In the genomic region with DNA sequence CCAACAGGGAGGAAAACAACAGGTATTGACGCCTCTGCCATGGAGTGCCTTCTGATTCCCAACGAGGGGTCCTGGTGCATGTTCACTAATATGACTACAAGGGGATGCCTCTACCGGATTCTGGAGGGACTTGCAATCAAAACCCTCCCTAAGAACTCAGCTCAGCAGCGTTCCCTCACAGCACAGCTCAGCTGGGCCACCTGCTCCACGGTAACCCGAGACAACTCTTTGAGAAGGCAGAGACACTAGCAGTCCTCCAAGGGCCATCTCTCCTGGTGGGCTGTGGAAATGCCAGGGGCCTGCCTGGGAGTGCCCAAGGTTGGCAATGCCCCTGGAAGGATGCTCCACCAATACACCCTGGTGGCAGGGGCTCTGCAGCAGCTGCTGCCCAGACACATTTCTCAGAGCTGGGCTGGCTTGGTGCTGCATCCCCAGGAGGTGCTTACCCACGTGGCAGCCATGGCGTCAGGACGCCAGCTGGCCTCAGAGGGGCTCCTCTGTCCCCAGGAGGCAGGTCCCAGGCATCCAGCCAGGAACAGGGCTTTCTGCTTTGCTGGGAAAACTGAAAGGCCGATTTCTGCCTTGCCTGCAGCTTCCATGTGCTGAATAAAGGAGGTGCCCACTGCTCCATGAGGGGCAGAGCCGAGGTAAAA, we compare ENCODE assay signal across 11 cellular contexts. TPM values are rescaled to one million over a fixed set of nuclear protein-coding genes. Genes with fewer than 3 reads are reported as not detected.
DNase-seq lines count a peak whose midpoint lies in the region; ATAC-seq and TF ChIP-seq lines count a peak whose summit lies in the region.
"Had no signal": no experiment of that assay in that cellular context is flagged by ENCODE, and none has a peak within 500 bp of the region (broad histone marks: within the 10 kb centered on the region; RNA-seq: fewer than 3 reads in every experiment).

No MANE protein-coding gene starts in this region.

- no peak for TF ChIP-seq CTCF in esophagus squamous epithelium (IDR thresholded peaks at IDR 0.05)

- no peak overlapping the region for H3K4me3 ChIP-seq in mesenchymal stem cell (ENCODE audit: insufficient read depth in 1 of 2, low read depth in 1 of 2, low read length in 2 of 2)
- H3K4me3 ChIP-seq in esophagus squamous epithelium = no peak overlapping the region
- H3K4me3 ChIP-seq: cardiac muscle cell had no signal

- no peak for TF ChIP-seq POLR2A in esophagus squamous epithelium (IDR thresholded peaks at IDR 0.05)

- no peak overlapping the region for H2AFZ ChIP-seq in mesenchymal stem cell (ENCODE audit: low read depth, low read length)

- H2BK15ac ChIP-seq in mesenchymal stem cell (ENCODE audit: low read depth, poor library complexity, severe bottlenecking) = no peak overlapping the region

- intact Hi-C loops in esophagus squamous epithelium (cut with DNase I) = no loop called here

- H3K27me3 ChIP-seq in mesenchymal stem cell (ENCODE audit: control insufficient read depth in 1 of 2, insufficient read depth in 1 of 2, low read length in 2 of 2) = no peaks in the 10 kb centered on the region
- H3K27me3 ChIP-seq in esophagus squamous epithelium = no peaks in the 10 kb centered on the region
- H3K27me3 ChIP-seq: cardiac muscle cell had no signal

- peak overlapping the region; percentile 33 for H3K9ac ChIP-seq in mesenchymal stem cell (ENCODE audit: low read length)

- no peak overlapping the region for H2BK120ac ChIP-seq in mesenchymal stem cell (ENCODE audit: low read depth, low read length)

- H3K4me1 ChIP-seq in mesenchymal stem cell (ENCODE audit: control insufficient read depth, insufficient read depth, low read depth, low read length) (peaks cover 27% of the 10 kb centered on the region), esophagus squamous epithelium (peaks cover 8 to 45% (median 18%) of the 10 kb centered on the region in 3 donors)

- no peak overlapping the region for H4K8ac ChIP-seq in mesenchymal stem cell (ENCODE audit: low read length)

- no peak overlapping the region for H2BK12ac ChIP-seq in mesenchymal stem cell (ENCODE audit: low read length in 2 of 2)

- H3K14ac ChIP-seq in mesenchymal stem cell (ENCODE audit: low read length in 2 of 2) = no peak overlapping the region

- 86% methylated on average over 11 of the region's 11 CpGs for WGBS in mesenchymal stem cell
- 50 to 75% methylated on average over 3 to 5 of the region's 11 CpGs for WGBS in esophagus squamous epithelium, 2 donors

- H3K4me2 ChIP-seq in mesenchymal stem cell (ENCODE audit: low read length, poor library complexity, severe bottlenecking) = no peak overlapping the region

- H3K4ac ChIP-seq in mesenchymal stem cell (ENCODE audit: low read depth in 1 of 2, low read length in 2 of 2) = no peak overlapping the region

- H2AK5ac ChIP-seq in mesenchymal stem cell (ENCODE audit: low read length, severe bottlenecking) = no peak overlapping the region

- H3K9me3 ChIP-seq in mesenchymal stem cell (ENCODE audit: control insufficient read depth, low read length) (no peaks in the 10 kb centered on the region), esophagus squamous epithelium (no peaks in the 10 kb centered on the region)

- peaks cover 0 to 33% of the 10 kb centered on the region in 2 experiments for H3K36me3 ChIP-seq in mesenchymal stem cell (ENCODE audit: control insufficient read depth in 1 of 2, insufficient read depth in 2 of 2, low read depth in 1 of 2, low read length in 2 of 2)
- peaks cover 0 to 18% (median 0%) of the 10 kb centered on the region in 3 donors for H3K36me3 ChIP-seq in esophagus squamous epithelium
- H3K36me3 ChIP-seq: cardiac muscle cell had no signal

- no peak overlapping the region for H4K91ac ChIP-seq in mesenchymal stem cell (ENCODE audit: low read length)

- no peak for ATAC-seq in GM21526 (IDR thresholded peaks at IDR 0.05; ENCODE audit: low FRiP score, unreplicated experiment)
- no peak for ATAC-seq in GM21825 (IDR thresholded peaks at IDR 0.05; ENCODE audit: unreplicated experiment)
- ATAC-seq in HG02678 (IDR thresholded peaks at IDR 0.05; ENCODE audit: unreplicated experiment) = no peak

- peak; percentile 90 for DNase-seq in Ammon's horn (ENCODE audit: low spot score)
- DNase-seq in NCI-H1694 treated with DMSO at 0.1 percent for 48 hours (lab: John Stamatoyannopoulos, UW) = peak; percentile 89
- DNase-seq in astrocyte of the hippocampus (ENCODE audit: low read depth, low spot score) = peak; percentile 88
- DNase-seq in mesenchymal stem cell = no peak
- no peak for DNase-seq in esophagus squamous epithelium (lab: John Stamatoyannopoulos, UW)
- DNase-seq: activated CD4-positive, alpha-beta T cell treated with anti-CD3 and anti-CD28 coated beads, Interleukin-2, amount 50 U/mL, for 4 hours; naive B cell had no signal

- H3K18ac ChIP-seq in mesenchymal stem cell (ENCODE audit: low read depth in 1 of 2, low read length in 2 of 2) = no peak overlapping the region

- no peak overlapping the region for H2BK5ac ChIP-seq in mesenchymal stem cell (ENCODE audit: low read depth, low read length, poor library complexity, severe bottlenecking)

- peak overlapping the region in 1 of 2 experiments; percentile 16 for H3K23ac ChIP-seq in mesenchymal stem cell (ENCODE audit: low read length in 2 of 2)

- peaks cover 53% of the 10 kb centered on the region for H3K79me1 ChIP-seq in mesenchymal stem cell (replicated peaks; ENCODE audit: low read length, poor library complexity, severe bottlenecking)

- H3K27ac ChIP-seq in mesenchymal stem cell (ENCODE audit: low read length, poor library complexity, severe bottlenecking) (no peak overlapping the region), esophagus squamous epithelium (peak overlapping the region in 1 of 4 donors; percentile 9)

RNA-seq across cellular contexts. Expression of a gene that starts 16.5 kb away (rescaled TPM):
- polyA plus RNA-seq in mesenchymal stem cell (2013, experiment 1 of 2) = 27.5 TPM
- polyA plus RNA-seq in mesenchymal stem cell (2013, experiment 2 of 2) = 28.7 TPM
- 10 to 100 TPM; 10.2 to 26.5 (median 16.5) TPM for total RNA-seq in esophagus squamous epithelium

RNA-seq across cellular contexts. Expression of a gene that starts 34.0 kb away (rescaled TPM):
- polyA plus RNA-seq in mesenchymal stem cell (2013, experiment 1 of 2) = 0.01 TPM
- polyA plus RNA-seq in mesenchymal stem cell (2013, experiment 2 of 2) = not detected
- under 1 TPM in 3 of 4 donors, not detected in 1; 0.04 to 0.19 (median 0.06) TPM for total RNA-seq in esophagus squamous epithelium

RNA-seq across cellular contexts. Expression of a gene that starts 45.9 kb away (rescaled TPM):
- polyA plus RNA-seq in mesenchymal stem cell (2013, experiment 1 of 2) = 42.5 TPM
- 41.6 TPM for polyA plus RNA-seq in mesenchymal stem cell (2013, experiment 2 of 2)
- total RNA-seq in esophagus squamous epithelium = 10 to 100 TPM; 46.9 to 94.0 (median 75.0) TPM

RNA-seq across cellular contexts. Expression of a gene that starts 47.7 kb away (rescaled TPM):
- polyA plus RNA-seq in mesenchymal stem cell (2013, experiment 1 of 2) = 47.8 TPM
- polyA plus RNA-seq in mesenchymal stem cell (2013, experiment 2 of 2) = 47.4 TPM
- total RNA-seq in esophagus squamous epithelium = 10 to 100 TPM; 25.4 to 55.5 (median 34.9) TPM

Comparison
In these comparisons a context has a peak if more than half of its experiments do, and no peak if none do; other contexts are left out.
1. DNase-seq: peak in Ammon's horn (single experiment), NCI-H1694 treated with DMSO at 0.1 percent for 48 hours (single experiment) and astrocyte of the hippocampus (single experiment); none in mesenchymal stem cell (single experiment) and esophagus squamous epithelium (single experiment).